8 cellular contexts compared by ENCODE assay signal in genomic region chr2:219249203-219249980, GRCh38. TPM values are rescaled to one million over a fixed set of nuclear protein-coding genes. Genes with fewer than 3 reads are reported as not detected.
DNase-seq lines count a peak whose midpoint lies in the region; ATAC-seq and TF ChIP-seq lines count a peak whose summit lies in the region.

No MANE protein-coding gene starts in this region.

- H3K36me3 ChIP-seq in muscle layer of duodenum (ENCODE audit: control insufficient read depth in 1 of 2, insufficient read depth in 2 of 2, low read length in 2 of 2) (peaks cover 14 to 34% of the 10 kb centered on the region in 2 donors), uterus (no peaks in the 10 kb centered on the region)

- H3K9me3 Mint-ChIP-seq in activated CD4-positive, alpha-beta memory T cell treated with anti-CD3 and anti-CD28 coated beads, Interleukin-2, amount 10 ng/mL, durations not matched to agents 7 days and 5 days: no peaks in the 10 kb centered on the region

- no peaks in the 10 kb centered on the region for H3K27me3 ChIP-seq in muscle layer of duodenum (ENCODE audit: low read depth, low read length)
- H3K27me3 ChIP-seq in uterus: no peaks in the 10 kb centered on the region

- H3K4me1 Mint-ChIP-seq in activated CD4-positive, alpha-beta memory T cell treated with anti-CD3 and anti-CD28 coated beads, Interleukin-2, amount 10 ng/mL, durations not matched to agents 7 days and 5 days: peaks cover 77% of the 10 kb centered on the region

- H3K4me3 ChIP-seq in muscle layer of duodenum (ENCODE audit: low read depth in 1 of 2, low read length in 2 of 2) (peak overlapping the region in 1 of 2 donors; percentile 2), uterus (no peak overlapping the region)

- TF ChIP-seq POLR2A in uterus (IDR thresholded peaks at IDR 0.05): peak in 1 of 2 donors; percentile 13

- H3K27ac ChIP-seq in muscle layer of duodenum (ENCODE audit: low read length) (peak overlapping the region; percentile 90), uterus (peak overlapping the region; percentile 54 to 72)

- ATAC-seq in HG02970 (IDR thresholded peaks at IDR 0.05; ENCODE audit: low FRiP score, unreplicated experiment) (peak; percentile 28), esophagus mucosa (peak; percentile 79)

- H3K4me3 Mint-ChIP-seq in activated CD4-positive, alpha-beta memory T cell treated with anti-CD3 and anti-CD28 coated beads, Interleukin-2, amount 10 ng/mL, durations not matched to agents 7 days and 5 days: peak overlapping the region; percentile 100

- peaks cover 73% of the 10 kb centered on the region for H3K36me3 Mint-ChIP-seq in activated CD4-positive, alpha-beta memory T cell treated with anti-CD3 and anti-CD28 coated beads, Interleukin-2, amount 10 ng/mL, durations not matched to agents 7 days and 5 days (ENCODE audit: low read depth)

- H3K27me3 Mint-ChIP-seq in activated CD4-positive, alpha-beta memory T cell treated with anti-CD3 and anti-CD28 coated beads, Interleukin-2, amount 10 ng/mL, durations not matched to agents 7 days and 5 days: no peaks in the 10 kb centered on the region

- intact Hi-C loops in uterus (cut with DNase I; ENCODE audit: low total_unique reads): no loop called here

- TF ChIP-seq CTCF in uterus (IDR thresholded peaks at IDR 0.05): no peak

- peak; percentile 58 for DNase-seq in stimulated activated CD4-positive, alpha-beta T cell treated with anti-CD3 and anti-CD28 coated beads, Interleukin-15, amount 100 ng/mL, for 24 hours
- no peak for DNase-seq in stimulated activated CD4-positive, alpha-beta T cell treated with anti-CD3 and anti-CD28 coated beads, Interleukin-2, amount 100 ng/mL, for 48 hours
- DNase-seq in NCI-H2196 treated with DMSO at 0.1 percent for 48 hours (lab: John Stamatoyannopoulos, UW; ENCODE audit: unreplicated experiment) (peak; percentile 71), uterus (peak; percentile 48 to 67)
- peak; percentile 66 for DNase-seq in activated CD4-positive, alpha-beta memory T cell treated with anti-CD3 and anti-CD28 coated beads, Interleukin-2, amount 10 ng/mL, durations not matched to agents 7 days and 5 days

- POLR2A ChIA-PET in activated CD4-positive, alpha-beta memory T cell treated with anti-CD3 and anti-CD28 coated beads, Interleukin-2, amount 10 ng/mL, durations not matched to agents 7 days and 5 days (lab: Charles Lee): interaction anchor here (1.0 to 15.2 kb wide), 10 partner anchors 17 to 853 kb away, joined by 3 to 425 read pairs (median 8); partner anchors contain the start of genes ABCB6, ANKZF1, ATG9A and CNPPD1

- CTCF ChIA-PET in activated CD4-positive, alpha-beta memory T cell treated with anti-CD3 and anti-CD28 coated beads, Interleukin-2, amount 10 ng/mL, durations not matched to agents 7 days and 5 days (lab: Charles Lee): interaction anchor here (1.1 to 9.7 kb wide), 8 partner anchors 20 to 89 kb away, joined by 3 to 120 read pairs (median 4); partner anchors contain the start of genes ANKZF1, ATG9A, CNPPD1 and DNAJB2

- H3K9me3 ChIP-seq in muscle layer of duodenum (ENCODE audit: control insufficient read depth in 1 of 2, low read length in 2 of 2): no peaks in the 10 kb centered on the region
- H3K9me3 ChIP-seq in uterus: no peaks in the 10 kb centered on the region

- H3K27ac Mint-ChIP-seq in activated CD4-positive, alpha-beta memory T cell treated with anti-CD3 and anti-CD28 coated beads, Interleukin-2, amount 10 ng/mL, durations not matched to agents 7 days and 5 days: peak overlapping the region; percentile 81

- H3K4me1 ChIP-seq in muscle layer of duodenum (ENCODE audit: control insufficient read depth in 1 of 2, insufficient read depth in 2 of 2, low read length in 2 of 2): peaks cover 30 to 52% of the 10 kb centered on the region in 2 donors
- H3K4me1 ChIP-seq in uterus: peaks cover 0 to 19% of the 10 kb centered on the region in 2 donors

RNA-seq across cellular contexts. Expression of gene TUBA4B, which starts 3.7 kb away (rescaled TPM):
- total RNA-seq in activated CD4-positive, alpha-beta memory T cell treated with anti-CD3 and anti-CD28 coated beads, Interleukin-2, amount 10 ng/mL, durations not matched to agents 7 days and 5 days: not detected
- total RNA-seq in esophagus mucosa (not detected), uterus (under 1 TPM in 2 of 4 donors, not detected in 2; 0.43 to 0.83 TPM)

RNA-seq across cellular contexts. Expression of gene STK16, which starts 4.1 kb away (rescaled TPM):
- 10 to 100 TPM; 41.6 to 42.3 TPM for total RNA-seq in activated CD4-positive, alpha-beta memory T cell treated with anti-CD3 and anti-CD28 coated beads, Interleukin-2, amount 10 ng/mL, durations not matched to agents 7 days and 5 days
- total RNA-seq in esophagus mucosa: 30.0 TPM
- total RNA-seq in uterus: 10 to 100 TPM in 3 of 4 donors, 1 to 10 TPM in 1; 4.1 to 55.6 (median 18.0) TPM

RNA-seq across cellular contexts. Expression of gene GLB1L, which starts 4.1 kb away (rescaled TPM):
- total RNA-seq in activated CD4-positive, alpha-beta memory T cell treated with anti-CD3 and anti-CD28 coated beads, Interleukin-2, amount 10 ng/mL, durations not matched to agents 7 days and 5 days: 1 to 10 TPM; 6.2 to 7.3 TPM
- total RNA-seq in esophagus mucosa (2.4 TPM), uterus (10 to 100 TPM in 2 of 4 donors, 1 to 10 TPM in 2; 8.2 to 20.7 (median 10.9) TPM)

RNA-seq across cellular contexts. Expression of gene TUBA4A, which starts 4.3 kb away (rescaled TPM):
- total RNA-seq in activated CD4-positive, alpha-beta memory T cell treated with anti-CD3 and anti-CD28 coated beads, Interleukin-2, amount 10 ng/mL, durations not matched to agents 7 days and 5 days: 100 to 1,000 TPM; 313 to 344 TPM
- 138 TPM for total RNA-seq in esophagus mucosa
- total RNA-seq in uterus: 10 to 100 TPM in 2 of 4 donors, 1 to 10 TPM in 2; 3.7 to 32.3 (median 7.3) TPM

RNA-seq across cellular contexts. Expression of gene ANKZF1, which starts 19.8 kb away (rescaled TPM):
- 100 to 1,000 TPM; 121 to 122 TPM for total RNA-seq in activated CD4-positive, alpha-beta memory T cell treated with anti-CD3 and anti-CD28 coated beads, Interleukin-2, amount 10 ng/mL, durations not matched to agents 7 days and 5 days
- total RNA-seq in esophagus mucosa (18.2 TPM), uterus (10 to 100 TPM; 31.8 to 57.6 (median 38.7) TPM)

Comparison
In these comparisons a context has a peak if more than half of its experiments do, and no peak if none do; other contexts are left out.
1. DNase-seq: peak in stimulated activated CD4-positive, alpha-beta T cell treated with anti-CD3 and anti-CD28 coated beads, Interleukin-15, amount 100 ng/mL, for 24 hours (single experiment), NCI-H2196 treated with DMSO at 0.1 percent for 48 hours (single experiment), activated CD4-positive, alpha-beta memory T cell treated with anti-CD3 and anti-CD28 coated beads, Interleukin-2, amount 10 ng/mL, durations not matched to agents 7 days and 5 days (single experiment) and uterus (2 of 2); none in stimulated activated CD4-positive, alpha-beta T cell treated with anti-CD3 and anti-CD28 coated beads, Interleukin-2, amount 100 ng/mL, for 48 hours (0 of 2).